9 cellular contexts compared by ENCODE assay signal in genomic region chr11:86062719-86063118, GRCh38. TPM values are rescaled to one million over a fixed set of nuclear protein-coding genes. Genes with fewer than 3 reads are reported as not detected.
DNase-seq lines count a peak whose midpoint lies in the region; ATAC-seq and TF ChIP-seq lines count a peak whose summit lies in the region.
"Had no signal": no experiment of that assay in that cellular context is flagged by ENCODE, and none has a peak within 500 bp of the region (broad histone marks: within the 10 kb centered on the region; RNA-seq: fewer than 3 reads in every experiment).

No MANE protein-coding gene starts in this region.

- H3K27me3 ChIP-seq in body of pancreas, result no peaks in the 10 kb centered on the region
- no peaks in the 10 kb centered on the region for H3K27me3 ChIP-seq in vagina

- intact Hi-C loops in Right ventricle myocardium superior (cut with DNase I) (no loop called here), cardiac septum (cut with DNase I) (loop anchor here (10.0 kb wide), 1 partner anchor 208 kb away; the partner anchor contains the start of gene CCDC83), body of pancreas (cut with DNase I) (no loop called here), vagina (cut with DNase I) (no loop called here)

- no peak for TF ChIP-seq CTCF in body of pancreas (IDR thresholded peaks at IDR 0.05)
- no peak for TF ChIP-seq CTCF in vagina (IDR thresholded peaks at IDR 0.05)

- H3K4me3 ChIP-seq in body of pancreas (no peak overlapping the region), vagina (peak overlapping the region in 1 of 2 donors; percentile 17)

- 48 to 49% methylated on average over 3 of the region's 3 CpGs for WGBS in body of pancreas, 2 donors

- H3K27ac ChIP-seq in body of pancreas (peak overlapping the region in 2 of 4 donors; percentile 29 to 95), vagina (peak overlapping the region; percentile 19)

- no peaks in the 10 kb centered on the region for H3K9me3 Mint-ChIP-seq in memory B cell

- TF ChIP-seq POLR2A in body of pancreas (IDR thresholded peaks at IDR 0.05), result no peak
- TF ChIP-seq POLR2A in vagina (IDR thresholded peaks at IDR 0.05), result no peak

- H3K27ac Mint-ChIP-seq in memory B cell, result peak overlapping the region; percentile 60

- H3K4me3 Mint-ChIP-seq in memory B cell, result peak overlapping the region; percentile 58

- H3K4me1 Mint-ChIP-seq in memory B cell, result peaks cover 58% of the 10 kb centered on the region

- DNase-seq in Right ventricle myocardium superior (no peak), cardiac septum (ENCODE audit: low spot score) (no peak), body of pancreas (no peak), memory B cell (ENCODE audit: low spot score in 2 of 2) (no peak), vagina (ENCODE audit: extremely low spot score in 2 of 2) (no peak), ureter (ENCODE audit: low spot score) (no peak)
- DNase-seq: Caco-2 had no signal

- no peaks in the 10 kb centered on the region for H3K36me3 ChIP-seq in body of pancreas (replicated peaks in 1 of 2; ENCODE audit: insufficient read depth in 1 of 2, low read depth in 2 of 2)
- H3K36me3 ChIP-seq in vagina, result no peaks in the 10 kb centered on the region

- ATAC-seq in Right ventricle myocardium superior (ENCODE audit: poor library complexity) (peak; percentile 51), body of pancreas (peak; percentile 16), memory B cell (ENCODE audit: low read depth) (peak; percentile 53), HG03280 (IDR thresholded peaks at IDR 0.05; ENCODE audit: unreplicated experiment) (no peak), HG02623 (IDR thresholded peaks at IDR 0.05; ENCODE audit: unreplicated experiment) (no peak)

- peaks cover 4% of the 10 kb centered on the region for H3K36me3 Mint-ChIP-seq in memory B cell

- H3K9me3 ChIP-seq in body of pancreas, result no peaks in the 10 kb centered on the region
- no peaks in the 10 kb centered on the region for H3K9me3 ChIP-seq in vagina
- H3K9me3 ChIP-seq: Caco-2 had no signal

- no peaks in the 10 kb centered on the region for H3K27me3 Mint-ChIP-seq in memory B cell

- H3K4me1 ChIP-seq in body of pancreas (peaks cover 79% of the 10 kb centered on the region), vagina (peaks cover 75% of the 10 kb centered on the region)

RNA-seq across cellular contexts. Expression of gene PICALM, which starts 6.2 kb away (rescaled TPM):
- total RNA-seq in Right ventricle myocardium superior (119 TPM), cardiac septum (213 TPM), body of pancreas (100 to 1,000 TPM in 1 of 2 donors, 10 to 100 TPM in 1; 97.8 to 132 TPM), vagina (237 TPM), ureter (261 TPM)

Comparison
In these comparisons a context has a peak if more than half of its experiments do, and no peak if none do; other contexts are left out.
1. ATAC-seq: peak in Right ventricle myocardium superior (single experiment), body of pancreas (single experiment) and memory B cell (single experiment); none in HG03280 (single experiment) and HG02623 (single experiment).